Comparison of ENCODE assay signal across 8 cellular contexts in the genomic region with DNA sequence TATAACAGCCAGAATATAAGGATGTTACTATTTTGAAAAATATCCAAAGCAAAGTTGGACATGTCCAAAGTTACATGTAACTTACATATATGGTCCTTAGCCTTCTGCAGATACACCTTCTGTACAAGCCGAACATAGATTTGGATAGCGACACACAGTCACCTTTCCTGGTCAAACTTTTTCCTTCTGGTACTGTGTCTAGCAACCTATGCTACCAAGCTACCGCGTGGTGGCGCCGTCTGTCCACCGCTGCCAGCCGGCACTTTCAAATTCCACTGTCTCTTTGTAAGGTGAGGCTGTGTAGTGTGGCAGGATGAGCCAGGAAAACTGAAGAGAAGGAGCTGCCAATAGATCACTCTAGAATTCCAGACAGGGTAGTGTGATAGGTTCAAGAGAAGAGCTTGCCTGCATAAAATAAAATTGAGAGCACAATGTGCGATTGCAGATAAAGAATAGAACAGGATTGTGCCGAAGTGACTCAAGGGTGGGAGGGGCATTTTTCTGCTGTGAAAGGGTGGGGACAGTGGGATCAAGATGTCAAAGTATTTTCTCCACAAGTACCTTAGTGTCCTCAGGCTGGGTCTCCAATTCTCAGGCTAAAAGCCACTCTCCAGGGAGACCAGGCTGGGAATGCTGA.
DNase-seq lines count a peak whose midpoint lies in the region; ATAC-seq and TF ChIP-seq lines count a peak whose summit lies in the region.

No MANE protein-coding gene starts in this region.

- no peaks in the 10 kb centered on the region for H4K20me1 ChIP-seq in OCI-LY7 (ENCODE audit: insufficient read depth, low read length)

- H2BK5ac ChIP-seq in trophoblast cell (ENCODE audit: low read depth, low read length, poor library complexity) = no peak overlapping the region

- no peak overlapping the region for H3K14ac ChIP-seq in trophoblast cell (ENCODE audit: low read length)

- H2AFZ ChIP-seq in OCI-LY7 (ENCODE audit: low read length) (peak overlapping the region; percentile 86; the same call in 1 of the 2 replicates), trophoblast cell (ENCODE audit: insufficient read depth, low read length, poor library complexity) (no peak overlapping the region)

- H3K79me2 ChIP-seq in OCI-LY7 (ENCODE audit: insufficient read depth, low read depth, low read length) (no peaks in the 10 kb centered on the region), trophoblast cell (ENCODE audit: control insufficient read depth, insufficient read depth, low read length, poor library complexity) (no peaks in the 10 kb centered on the region)

- no peaks in the 10 kb centered on the region for H3K79me1 ChIP-seq in trophoblast cell (ENCODE audit: low read length)

- H3K18ac ChIP-seq in trophoblast cell (ENCODE audit: low read length) = no peak overlapping the region

- intact Hi-C loops in OCI-LY7 (cut with micrococcal nuclease; ENCODE audit: unreplicated experiment) = loop anchor here (1.0 to 2.0 kb wide), 4 partner anchors 165 to 645 kb away; a partner anchor contains a TSS

- H3K27me3 ChIP-seq in AG04450 (ENCODE audit: control insufficient read depth, insufficient read depth, low read length) (no peaks in the 10 kb centered on the region), trophoblast cell (ENCODE audit: insufficient read depth, low read length) (no peaks in the 10 kb centered on the region)

- no peaks in the 10 kb centered on the region for H3K9me2 ChIP-seq in OCI-LY7 (ENCODE audit: insufficient read depth, low read length)

- no peak overlapping the region for H3K9ac ChIP-seq in trophoblast cell (ENCODE audit: low read length)

- peak overlapping the region; percentile 60 for H3K4me2 ChIP-seq in OCI-LY7 (ENCODE audit: low read length)
- no peak overlapping the region for H3K4me2 ChIP-seq in trophoblast cell (ENCODE audit: low read length)

- no peak overlapping the region for H2AK5ac ChIP-seq in trophoblast cell (ENCODE audit: low read length)

- ATAC-seq in GM18907 (IDR thresholded peaks at IDR 0.05; ENCODE audit: unreplicated experiment) (peak; percentile 48), HG03025 (IDR thresholded peaks at IDR 0.05; ENCODE audit: low FRiP score, unreplicated experiment) (no peak)

- H3K4me1 ChIP-seq in OCI-LY7 (ENCODE audit: insufficient read depth, low read length, poor library complexity, severe bottlenecking) (peaks cover 47% of the 10 kb centered on the region), trophoblast cell (ENCODE audit: control insufficient read depth in 1 of 2, insufficient read depth in 2 of 2, low read length in 2 of 2) (no peaks in the 10 kb centered on the region)

- no TSS peak for BruUV-seq in OCI-LY7 (replicated peaks; lab: Mats Ljungman, UMichigan)

- H3K9me3 ChIP-seq in AG04450 (ENCODE audit: control insufficient read depth, insufficient read depth, low read length) (no peaks in the 10 kb centered on the region), OCI-LY7 (ENCODE audit: low read length) (no peaks in the 10 kb centered on the region), trophoblast cell (ENCODE audit: insufficient read depth, low read depth, low read length) (no peaks in the 10 kb centered on the region)

- no peak overlapping the region for H2BK120ac ChIP-seq in trophoblast cell (ENCODE audit: insufficient read depth, low read length, poor library complexity)

- CTCF ChIA-PET in AG04450 (lab: Charles Lee) (interaction anchor here (0.6 to 6.9 kb wide), 90 partner anchors 8 to 1474 kb away, joined by 3 to 243 read pairs (median 5); partner anchors contain the start of genes COG1, SLC39A11 and SSTR2), OCI-LY7 (lab: Charles Lee; ENCODE audit: unreplicated experiment) (interaction anchor here (0.5 to 4.1 kb wide), 11 partner anchors 57 to 647 kb away, joined by 3 to 22 read pairs (median 5); a partner anchor contains a TSS)

- WGBS in trophoblast cell (ENCODE audit: extremely low coverage, insufficient coverage, insufficient read length) = no CpG with 5 or more reads among the region's 10 CpGs

- H3K36me3 ChIP-seq in OCI-LY7 (ENCODE audit: insufficient read depth, low read length) (no peaks in the 10 kb centered on the region), trophoblast cell (ENCODE audit: control insufficient read depth in 1 of 2, insufficient read depth in 2 of 2, low read length in 2 of 2) (no peaks in the 10 kb centered on the region)

- H3K4ac ChIP-seq in trophoblast cell (ENCODE audit: low read depth, low read length) = no peak overlapping the region

- H3K23ac ChIP-seq in trophoblast cell (ENCODE audit: low read length) = no peak overlapping the region

- no peak overlapping the region for H4K8ac ChIP-seq in trophoblast cell (ENCODE audit: low read depth, low read length)

- H3K27ac ChIP-seq in AG04450 (ENCODE audit: low read depth, low read length) (no peak overlapping the region), OCI-LY7 (ENCODE audit: low read depth, low read length, poor library complexity, severe bottlenecking) (peak overlapping the region; percentile 78), trophoblast cell (ENCODE audit: low read depth, low read length) (no peak overlapping the region)

- no peak overlapping the region for H2BK12ac ChIP-seq in trophoblast cell (ENCODE audit: low read length)

- H4K12ac ChIP-seq in trophoblast cell (ENCODE audit: low read depth, low read length) = no peak overlapping the region

- peak; percentile 98 for TF ChIP-seq CTCF in AG04450 (IDR thresholded peaks at IDR 0.05; ENCODE audit: low read depth, low read length)
- peak; percentile 100 for TF ChIP-seq CTCF in OCI-LY7 (conservative IDR thresholded peaks at IDR 0.05; ENCODE audit: low read length)

- H4K91ac ChIP-seq in trophoblast cell (ENCODE audit: low read depth, low read length) = no peak overlapping the region

- H3K4me3 ChIP-seq in AG04450 (ENCODE audit: low read depth, low read length) (no peak overlapping the region), OCI-LY7 (ENCODE audit: low read depth, low read length, poor library complexity, severe bottlenecking) (peak overlapping the region; percentile 22), trophoblast cell (ENCODE audit: low read depth, low read length) (no peak overlapping the region)

- POLR2A ChIA-PET in AG04450 (lab: Yijun Ruan, JAX) = interaction anchor here (0.9 to 1.6 kb wide), 2 partner anchors 133 to 506 kb away, joined by 3 to 4 read pairs; a partner anchor contains a TSS
- POLR2A ChIA-PET in OCI-LY7 (lab: Charles Lee) = interaction anchor here (0.5 to 3.6 kb wide), 10 partner anchors 22 to 645 kb away, joined by 3 to 16 read pairs (median 4); no protein-coding TSS in a partner anchor

- DNase-seq in AG04450 (ENCODE audit: low read depth, low spot score) (no peak), Kasumi-1 (lab: John Stamatoyannopoulos, UW) (peak; percentile 66 to 85), OCI-LY7 (ENCODE audit: low spot score) (peak; percentile 80), glomerular visceral epithelial cell (ENCODE audit: extremely low spot score) (peak; percentile 80), trophoblast cell (peak; percentile 56 to 79)
- peak; percentile 77 for DNase-seq in activated effector memory CD4-positive, alpha-beta T cell treated with anti-CD3 and anti-CD28 coated beads, Interleukin-2, amount 50 U/mL, for 16 hours
